In the genomic region with DNA sequence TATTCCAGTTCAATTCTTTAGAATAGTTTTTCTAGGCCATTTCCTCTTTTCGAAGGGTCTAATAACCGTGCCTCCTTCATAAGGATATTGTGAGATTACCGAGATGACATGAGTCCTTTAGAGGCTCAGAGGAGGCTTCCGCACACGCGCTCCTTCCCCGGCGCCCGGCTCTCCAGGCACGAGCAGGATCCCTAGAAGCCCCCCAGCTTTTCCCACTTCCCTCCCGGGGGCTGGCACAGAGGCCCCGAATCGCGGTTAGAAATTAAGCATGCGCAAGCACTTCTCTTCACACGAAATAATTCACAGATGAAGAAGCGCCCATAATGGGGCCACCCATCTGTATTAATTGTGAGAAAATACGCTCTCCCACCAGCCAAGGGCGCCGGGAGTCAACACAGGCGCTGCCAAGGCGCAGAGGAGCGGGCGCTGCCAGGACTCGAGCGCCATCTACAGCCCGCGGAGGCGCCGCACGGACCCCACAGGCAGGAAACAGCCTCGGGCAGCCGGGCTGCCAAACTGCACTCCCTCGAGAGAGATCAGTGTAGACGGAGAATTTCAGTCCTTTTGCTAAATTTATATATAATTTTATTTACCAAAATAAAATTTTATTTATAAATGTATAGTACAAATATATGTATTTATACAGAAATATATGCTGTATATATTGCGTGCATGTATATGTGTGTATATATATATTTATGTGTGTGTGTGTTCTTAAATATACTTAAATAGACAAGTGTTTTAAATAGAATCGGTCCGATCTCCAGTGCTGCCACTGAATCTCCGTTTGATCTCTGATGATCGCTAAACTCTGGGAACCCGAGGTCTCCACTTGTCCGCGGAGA, we compare ENCODE assay signal across 8 cellular contexts.
A peak's percentile ranks its signal among the peaks of the same experiment; 100 is the strongest.
DNase-seq lines count a peak whose midpoint lies in the region; ATAC-seq and TF ChIP-seq lines count a peak whose summit lies in the region.

No MANE protein-coding gene starts in this region.

- H3K4me1 ChIP-seq in DND-41 (ENCODE audit: insufficient read depth, low read length), result no peaks in the 10 kb centered on the region
- H3K4me1 ChIP-seq in Panc1 (ENCODE audit: control insufficient read depth, insufficient read depth, low read length), result no peaks in the 10 kb centered on the region
- peaks cover 25% of the 10 kb centered on the region for H3K4me1 ChIP-seq in osteoblast (ENCODE audit: insufficient read depth, low read length)
- peaks cover 0 to 5% (median 3%) of the 10 kb centered on the region in 4 donors for H3K4me1 ChIP-seq in tibial nerve

- WGBS in tibial nerve, 2 donors, result 31 to 33% methylated on average over 39 to 43 of the region's 43 CpGs

- H3K27ac ChIP-seq in DND-41 (ENCODE audit: low read length), result no peak overlapping the region
- no peak overlapping the region for H3K27ac ChIP-seq in Panc1 (ENCODE audit: low read length)
- no peak overlapping the region for H3K27ac ChIP-seq in osteoblast (ENCODE audit: low read depth, low read length)
- H3K27ac ChIP-seq in tibial nerve, result no peak overlapping the region

- H3K9me3 ChIP-seq in DND-41 (ENCODE audit: insufficient read depth, low read length, severe bottlenecking) (no peaks in the 10 kb centered on the region), Panc1 (ENCODE audit: control insufficient read depth, insufficient read depth, low read depth, low read length) (no peaks in the 10 kb centered on the region), osteoblast (ENCODE audit: low read depth, low read length) (no peaks in the 10 kb centered on the region), tibial nerve (no peaks in the 10 kb centered on the region)

- no peak for TF ChIP-seq POLR2A in tibial nerve (IDR thresholded peaks at IDR 0.05)

- intact Hi-C loops in Panc1 (cut with micrococcal nuclease; ENCODE audit: unreplicated experiment), result no loop called here

- CTCF ChIA-PET in Panc1 (lab: Charles Lee), result no interaction called here

- POLR2A ChIA-PET in Panc1 (lab: Charles Lee), result no interaction called here

- H3K79me2 ChIP-seq in DND-41 (ENCODE audit: insufficient read depth, low read length) (no peaks in the 10 kb centered on the region), osteoblast (ENCODE audit: insufficient read depth, low read length) (no peaks in the 10 kb centered on the region)

- H3K36me3 ChIP-seq in DND-41 (ENCODE audit: insufficient read depth, low read length) (no peaks in the 10 kb centered on the region), Panc1 (ENCODE audit: control insufficient read depth, insufficient read depth, low read length) (no peaks in the 10 kb centered on the region), osteoblast (ENCODE audit: insufficient read depth, low read length) (no peaks in the 10 kb centered on the region), tibial nerve (no peaks in the 10 kb centered on the region)

- BruUV-seq in Panc1 (replicated peaks; lab: Mats Ljungman, UMichigan), result no TSS peak

- DNase-seq in DND-41 (peak; percentile 64), Panc1 (ENCODE audit: low read depth, low spot score) (no peak), foreskin melanocyte (peak; percentile 25), osteoblast (ENCODE audit: insufficient read length, low spot score, missing footprints) (peak; percentile 97), tibial nerve (ENCODE audit: low spot score in 2 of 2) (peak; percentile 33 to 37)
- peak; percentile 84 for DNase-seq in activated effector memory CD4-positive, alpha-beta T cell treated with anti-CD3 and anti-CD28 coated beads, Interleukin-2, amount 50 U/mL, for 16 hours

- H3K27me3 ChIP-seq in DND-41 (ENCODE audit: insufficient read depth, low read length, poor library complexity) (peaks cover 7% of the 10 kb centered on the region), Panc1 (ENCODE audit: control insufficient read depth, insufficient read depth, low read length) (no peaks in the 10 kb centered on the region), osteoblast (ENCODE audit: insufficient read depth, low read length) (no peaks in the 10 kb centered on the region), tibial nerve (no peaks in the 10 kb centered on the region)

- no peak for TF ChIP-seq EP300 in tibial nerve (IDR thresholded peaks at IDR 0.05)

- ATAC-seq in DND-41 (ENCODE audit: insufficient read depth, low read depth) (peak; percentile 96), HG03095 (IDR thresholded peaks at IDR 0.05; ENCODE audit: unreplicated experiment) (peak; percentile 59), Panc1 (peak; percentile 84), GM21528 (IDR thresholded peaks at IDR 0.05; ENCODE audit: low FRiP score, unreplicated experiment) (no peak)

- TF ChIP-seq CTCF in DND-41 (IDR thresholded peaks at IDR 0.05; ENCODE audit: borderline replicate concordance, extremely low read depth, low read length, poor library complexity, severe bottlenecking), result peak; percentile 56
- TF ChIP-seq CTCF in Panc1 (IDR thresholded peaks at IDR 0.05), result peak; percentile 90
- TF ChIP-seq CTCF in osteoblast (IDR thresholded peaks at IDR 0.05; ENCODE audit: extremely low read depth, low read depth, low read length), result peak; percentile 89
- peak; percentile 68 to 86 (median 73) for TF ChIP-seq CTCF in tibial nerve (IDR thresholded peaks at IDR 0.05)

- H3K4me3 ChIP-seq in DND-41 (ENCODE audit: low read depth in 1 of 2, low read length in 2 of 2) (no peak overlapping the region), Panc1 (ENCODE audit: low read depth in 2 of 2, low read length in 2 of 2) (no peak overlapping the region), osteoblast (ENCODE audit: insufficient read depth, low read length) (peak overlapping the region; percentile 54), tibial nerve (no peak overlapping the region)

- H2AFZ ChIP-seq in DND-41 (ENCODE audit: low read depth, low read length) (no peak overlapping the region), osteoblast (ENCODE audit: low read length) (peak overlapping the region; percentile 44)

- no peak overlapping the region for H3K9ac ChIP-seq in DND-41 (ENCODE audit: low read depth, low read length)

- in situ Hi-C loops in Panc1 (cut with HindIII; ENCODE audit: low pct_unique_long_range_greater_than_20kb, low sequenced_read_pairs), result no loop called here

- H3K4me2 ChIP-seq in DND-41 (ENCODE audit: insufficient read depth, low read length), result no peak overlapping the region
- peak overlapping the region; percentile 51 for H3K4me2 ChIP-seq in osteoblast (ENCODE audit: insufficient read depth, low read length)

- H4K20me1 ChIP-seq in DND-41 (ENCODE audit: insufficient read depth, low read length), result no peaks in the 10 kb centered on the region
- H4K20me1 ChIP-seq in osteoblast (ENCODE audit: insufficient read depth, low read length), result no peaks in the 10 kb centered on the region
